ENCODE assay signal across 1 cellular context in the genomic region with DNA sequence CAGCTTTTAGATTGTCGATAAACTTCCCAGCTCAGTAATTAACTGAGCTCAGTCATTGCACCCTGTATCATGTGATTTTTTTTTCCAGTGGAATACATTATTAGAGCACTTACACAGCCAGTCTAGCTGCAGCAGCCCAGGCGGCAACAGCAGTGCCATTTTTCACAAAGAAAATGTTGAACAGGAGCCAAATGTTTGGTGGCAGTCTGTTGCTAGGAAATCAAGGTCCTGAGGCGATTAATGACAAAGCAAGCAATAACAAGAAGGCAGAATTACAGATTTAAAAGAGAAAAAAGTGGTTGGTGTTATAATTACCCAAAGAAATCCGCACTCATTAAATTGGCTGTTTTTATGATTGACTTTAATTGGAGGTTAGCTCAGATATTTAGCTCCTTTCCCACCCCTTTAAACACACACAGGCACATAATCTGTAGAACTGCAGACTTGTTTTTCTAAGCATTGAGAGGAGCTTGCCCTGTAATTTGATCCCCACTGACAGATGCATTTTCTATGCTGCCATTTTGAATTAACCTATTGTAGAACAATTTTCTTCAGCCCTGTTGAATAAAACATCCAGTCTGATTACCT.
TF ChIP-seq lines count a peak whose summit lies in the region.

No MANE protein-coding gene starts in this region.

TF ChIP-seq in WTC11, 78 proteins besides CTCF, POLR2A, EP300 and RAD21 (continued from another document):
- no peak for TF ChIP-seq ZNF532 (CRISPR knock-in tag; IDR thresholded peaks at IDR 0.05; ENCODE audit: borderline replicate concordance)
- no peak for TF ChIP-seq ESRRA (CRISPR knock-in tag; IDR thresholded peaks at IDR 0.05; ENCODE audit: borderline replicate concordance)
